Comparison of ENCODE assay signal across 32 cellular contexts in genomic region chr2:1278861-1279260, GRCh38.
"Had no signal": no experiment of that assay in that cellular context is flagged by ENCODE, and none has a peak within 500 bp of the region (broad histone marks: within the 10 kb centered on the region; RNA-seq: fewer than 3 reads in every experiment).

No MANE protein-coding gene starts in this region.

- H3K4me3 Mint-ChIP-seq: activated B cell treated with CpG ODN at 0.5 μM for 24 hours; activated CD4-positive, alpha-beta T cell treated with anti-CD3 and anti-CD28 coated beads, Interleukin-2, amount 10 ng/mL, durations not matched to agents 7 days and 5 days; activated CD8-positive, alpha-beta T cell treated with anti-CD3 and anti-CD28 coated beads for 36 hours; activated naive CD4-positive, alpha-beta T cell treated with anti-CD3 and anti-CD28 coated beads for 36 hours; activated T-helper 1 cell treated with anti-CD3 and anti-CD28 coated beads, Interleukin-12 subunit alpha, Interleukin-12 subunit beta, Interleukin-2, Interleukin-4 antibody, amounts not matched to agents 30 ng/mL and 10 ng/mL and 1 ng/mL, durations not matched to agents 14 hours and 24 hours and 36 hours had no signal

- H3K4me1 Mint-ChIP-seq: activated B cell treated with CpG ODN at 0.5 μM for 24 hours; activated CD4-positive, alpha-beta T cell treated with anti-CD3 and anti-CD28 coated beads, Interleukin-2, amount 10 ng/mL, durations not matched to agents 7 days and 5 days had no signal

- H3K4me3 ChIP-seq: adrenal gland, body of pancreas, breast epithelium, K562, Peyer's patch had no signal

- H3K9me3 Mint-ChIP-seq: activated T-helper 1 cell treated with anti-CD3 and anti-CD28 coated beads, Interleukin-12 subunit alpha, Interleukin-12 subunit beta, Interleukin-2, Interleukin-4 antibody, amounts not matched to agents 30 ng/mL and 10 ng/mL and 1 ng/mL, durations not matched to agents 14 hours and 24 hours and 36 hours had no signal

- H3K4me1 ChIP-seq: adrenal gland, body of pancreas, breast epithelium, Peyer's patch had no signal

- H3K27me3 ChIP-seq: adrenal gland, body of pancreas, breast epithelium, Peyer's patch had no signal

- H3K27ac ChIP-seq: adrenal gland, body of pancreas, breast epithelium, Peyer's patch, VCaP had no signal

- H3K27ac Mint-ChIP-seq: activated B cell treated with CpG ODN at 0.5 μM for 24 hours; activated CD4-positive, alpha-beta T cell treated with anti-CD3 and anti-CD28 coated beads, Interleukin-2, amount 10 ng/mL, durations not matched to agents 7 days and 5 days; activated CD8-positive, alpha-beta T cell treated with anti-CD3 and anti-CD28 coated beads for 36 hours; activated naive CD4-positive, alpha-beta T cell treated with anti-CD3 and anti-CD28 coated beads for 36 hours; activated naive CD4-positive, alpha-beta T cell treated with anti-CD3 and anti-CD28 coated beads, Interleukin-2, amount 50 U/mL, for 72 hours; activated T-helper 1 cell treated with anti-CD3 and anti-CD28 coated beads, Interleukin-12 subunit alpha, Interleukin-12 subunit beta, Interleukin-2, Interleukin-4 antibody, amounts not matched to agents 30 ng/mL and 10 ng/mL and 1 ng/mL, durations not matched to agents 14 hours and 24 hours and 36 hours had no signal

- H3K36me3 ChIP-seq: adrenal gland, breast epithelium, Peyer's patch had no signal

- H3K27me3 Mint-ChIP-seq: activated B cell treated with CpG ODN at 0.5 μM for 24 hours; activated CD4-positive, alpha-beta T cell treated with anti-CD3 and anti-CD28 coated beads, Interleukin-2, amount 10 ng/mL, durations not matched to agents 7 days and 5 days; activated CD8-positive, alpha-beta T cell treated with anti-CD3 and anti-CD28 coated beads for 36 hours had no signal

- H3K9me3 ChIP-seq: adrenal gland had no signal

- DNase-seq: activated B cell treated with CpG ODN at 0.5 μM for 24 hours; activated CD4-positive, alpha-beta T cell treated with anti-CD3 and anti-CD28 coated beads, Interleukin-2, amount 10 ng/mL, durations not matched to agents 7 days and 5 days; activated CD4-positive, CD25-positive, alpha-beta regulatory T cell treated with anti-CD3 and anti-CD28 coated beads, Interleukin-2, amount 50 U/mL, for 72 hours; activated CD8-positive, alpha-beta T cell treated with anti-CD3 and anti-CD28 coated beads for 36 hours; activated gamma-delta T cell treated with Interleukin-2 at 50 U/mL for 16 hours; activated naive CD4-positive, alpha-beta T cell treated with anti-CD3 and anti-CD28 coated beads for 36 hours; activated T-cell treated with anti-CD3 and anti-CD28 coated beads for 4 hours; adrenal gland; body of pancreas; NCI-H1092 treated with DMSO at 0.1 percent for 48 hours; NCI-H1417; NCI-H146; NCI-H187; NCI-H2029 treated with DMSO at 0.1 percent for 48 hours; NCI-H2107; NCI-H2171; NCI-H510A; NCI-H526; NCI-H748 treated with DMSO at 0.1 percent for 48 hours; NK-92 treated with Interleukin-12 subunit alpha and Interleukin-12 subunit beta, amount 100 ng/mL, for 24 hours; PC-3; Peyer's patch; Right ventricle myocardium superior; SW 1271; T-helper 1 cell; T-helper 2 cell; T-helper 9 cell had no signal
